8 cellular contexts compared by ENCODE assay signal in the genomic region with DNA sequence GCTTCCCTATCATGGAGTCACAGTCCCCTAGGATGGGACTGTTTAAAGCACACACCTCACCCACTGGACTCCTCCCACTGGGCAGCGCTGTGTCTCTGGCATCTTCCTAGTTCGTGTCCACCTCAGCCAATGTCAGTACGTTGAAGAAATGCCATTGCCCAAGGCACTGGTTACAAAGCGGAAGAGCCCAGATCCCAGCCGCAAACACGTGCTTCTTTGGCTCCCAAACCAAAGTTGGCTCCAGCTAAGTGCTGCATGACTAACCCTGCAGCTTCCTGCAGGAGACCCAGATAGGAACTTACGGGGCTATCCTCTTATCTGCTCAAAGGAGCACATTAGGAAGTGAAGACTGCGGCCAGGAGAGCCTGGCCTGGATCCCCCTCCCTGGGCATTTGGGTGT. TPM values are rescaled to one million over a fixed set of nuclear protein-coding genes. Genes with fewer than 3 reads are reported as not detected.
A peak's percentile ranks its signal among the peaks of the same experiment; 100 is the strongest.
DNase-seq lines count a peak whose midpoint lies in the region; ATAC-seq, FAIRE-seq and TF ChIP-seq lines count a peak whose summit lies in the region.

No MANE protein-coding gene starts in this region.

- ATAC-seq in stimulated activated naive CD8-positive, alpha-beta T cell treated with anti-CD3 and anti-CD28 coated beads, Interleukin-15, Interleukin-2, amounts not matched to agents 100 U/mL and 50 U/mL, for 24 hours = no peak
- ATAC-seq in GM12878 = no peak
- ATAC-seq in left lung = peak; percentile 80
- no peak for ATAC-seq in GM19463 (IDR thresholded peaks at IDR 0.05; ENCODE audit: unreplicated experiment)

- H3K79me2 ChIP-seq in GM12878 (ENCODE audit: control insufficient read depth, insufficient read depth, low read length) = peaks cover 85% of the 10 kb centered on the region

- SMC1A ChIA-PET in GM12878 (lab: Charles Lee; ENCODE audit: uncharacterized antibody, unreplicated experiment) = interaction anchor here (0.8 to 12.0 kb wide), 7 partner anchors 11 to 65 kb away, joined by 3 to 107 read pairs (median 6); no protein-coding TSS in a partner anchor

- no peak for DNase-seq in stimulated activated naive CD8-positive, alpha-beta T cell treated with anti-CD3 and anti-CD28 coated beads, Interleukin-15, Interleukin-2, amounts not matched to agents 100 U/mL and 50 U/mL, for 24 hours
- DNase-seq in GM12878 (ENCODE audit: low read depth, low spot score) = no peak
- peak; percentile 79 to 80 for DNase-seq in left lung
- DNase-seq in cerebellar nuclear complex (lab: John Stamatoyannopoulos, UW) = no peak
- DNase-seq in stimulated activated CD4-positive, alpha-beta T cell treated with anti-CD3 and anti-CD28 coated beads, Interleukin-2, amount 100 ng/mL, for 24 hours = no peak
- DNase-seq in NCI-H82 (lab: John Stamatoyannopoulos, UW) = no peak

- H3K4me1 ChIP-seq in GM12878 (ENCODE audit: control insufficient read depth, insufficient read depth, low read length) (peaks cover 54% of the 10 kb centered on the region), left lung (peaks cover 9 to 81% of the 10 kb centered on the region in 2 donors)

- no peaks in the 10 kb centered on the region for H4K20me1 ChIP-seq in GM12878 (ENCODE audit: control insufficient read depth, insufficient read depth)

- H3K9me3 ChIP-seq in GM12878 (replicated peaks; ENCODE audit: control insufficient read depth, insufficient read depth, low read length) = no peaks in the 10 kb centered on the region
- H3K9me3 ChIP-seq in left lung = no peaks in the 10 kb centered on the region

- H3K27me3 Mint-ChIP-seq in stimulated activated naive CD8-positive, alpha-beta T cell treated with anti-CD3 and anti-CD28 coated beads, Interleukin-15, Interleukin-2, amounts not matched to agents 100 ng/mL and 50 ng/mL, for 24 hours = no peaks in the 10 kb centered on the region

- no TSS peak for BruUV-seq in GM12878 (replicated peaks; lab: Mats Ljungman, UMichigan)

- FAIRE-seq in GM12878 (lab: Jason Lieb, UNC) = no peak

- no peak for TF ChIP-seq EP300 in GM12878 (IDR thresholded peaks at IDR 0.05; ENCODE audit: borderline replicate concordance in 1 of 2, control insufficient read depth in 1 of 2, low read depth in 2 of 2, low read length in 2 of 2)

- POLR2A ChIA-PET in GM12878 (lab: Charles Lee) = interaction anchor here (1.1 to 17.4 kb wide), 5 partner anchors 8 to 30 kb away, joined by 3 to 276 read pairs (median 9); partner anchors contain the start of gene SYNE3

- RAD21 ChIA-PET in GM12878 (lab: Charles Lee; ENCODE audit: unreplicated experiment) = interaction anchor here (1.6 to 5.9 kb wide), 3 partner anchors 7 to 11 kb away, joined by 4 to 78 read pairs (median 12); partner anchors contain the start of gene SYNE3

- 28% methylated on average over 8 of the region's 8 CpGs for WGBS in GM12878 (ENCODE audit: insufficient coverage, insufficient replicate concordance, low lambda C conversion rate, missing lambda C conversion rate)

- H3K4me3 Mint-ChIP-seq in stimulated activated naive CD8-positive, alpha-beta T cell treated with anti-CD3 and anti-CD28 coated beads, Interleukin-15, Interleukin-2, amounts not matched to agents 100 ng/mL and 50 ng/mL, for 24 hours = no peak overlapping the region

- CTCF ChIA-PET in GM12878 (lab: Yijun Ruan, JAX) = interaction anchor here (0.7 to 7.5 kb wide), 6 partner anchors 8 to 62 kb away, joined by 3 to 55 read pairs (median 18); partner anchors contain the start of gene SYNE3

- no peak overlapping the region for H2AFZ ChIP-seq in GM12878 (ENCODE audit: control insufficient read depth, low read depth, low read length)

- peak overlapping the region; percentile 30; the same call in 1 of the 2 replicates for H3K4me3 ChIP-seq in GM12878
- H3K4me3 ChIP-seq in left lung = no peak overlapping the region

- H3K4me1 Mint-ChIP-seq in stimulated activated naive CD8-positive, alpha-beta T cell treated with anti-CD3 and anti-CD28 coated beads, Interleukin-15, Interleukin-2, amounts not matched to agents 100 ng/mL and 50 ng/mL, for 24 hours (ENCODE audit: low read depth) = peaks cover 93% of the 10 kb centered on the region

- in situ Hi-C loops in GM12878 (cut with MboI) = no loop called here

- TF ChIP-seq CTCF in GM12878 (IDR thresholded peaks at IDR 0.05 in 2 of 3, conservative IDR thresholded peaks at IDR 0.05 in 1 of 3; ENCODE audit: control insufficient read depth in 2 of 3, extremely low read depth in 1 of 3, insufficient read depth in 1 of 3, low read depth in 3 of 3, low read length in 3 of 3) (no peak), left lung (IDR thresholded peaks at IDR 0.05) (no peak)

- H3K27ac Mint-ChIP-seq in stimulated activated naive CD8-positive, alpha-beta T cell treated with anti-CD3 and anti-CD28 coated beads, Interleukin-15, Interleukin-2, amounts not matched to agents 100 ng/mL and 50 ng/mL, for 24 hours = peak overlapping the region; percentile 21

- TF ChIP-seq POLR2A in GM12878 (IDR thresholded peaks at IDR 0.05; ENCODE audit: low read depth, low read length) = no peak

- peak overlapping the region; percentile 45; the same call in 1 of the 2 replicates for H3K4me2 ChIP-seq in GM12878 (ENCODE audit: control insufficient read depth, insufficient read depth)

- H3K27me3 ChIP-seq in GM12878 (replicated peaks in 1 of 2; ENCODE audit: control insufficient read depth in 2 of 2, insufficient read depth in 2 of 2, low read length in 1 of 2) = no peaks in the 10 kb centered on the region
- no peaks in the 10 kb centered on the region for H3K27me3 ChIP-seq in left lung

- no peaks in the 10 kb centered on the region for H3K9me3 Mint-ChIP-seq in stimulated activated naive CD8-positive, alpha-beta T cell treated with anti-CD3 and anti-CD28 coated beads, Interleukin-15, Interleukin-2, amounts not matched to agents 100 ng/mL and 50 ng/mL, for 24 hours

- H3K27ac ChIP-seq in GM12878 (ENCODE audit: control insufficient read depth, insufficient read depth) (peak overlapping the region; percentile 50), left lung (peak overlapping the region; percentile 14 to 77)

- TF ChIP-seq RAD21 in GM12878 (IDR thresholded peaks at IDR 0.05; ENCODE audit: insufficient read depth, low read depth, low read length) = no peak

- H3K36me3 Mint-ChIP-seq in stimulated activated naive CD8-positive, alpha-beta T cell treated with anti-CD3 and anti-CD28 coated beads, Interleukin-15, Interleukin-2, amounts not matched to agents 100 ng/mL and 50 ng/mL, for 24 hours (ENCODE audit: low read depth) = peaks cover 37% of the 10 kb centered on the region

- no peak overlapping the region; the same call in 1 of the 2 replicates for H3K9ac ChIP-seq in GM12878 (ENCODE audit: control insufficient read depth, insufficient read depth, low read length)

- peaks cover 7 to 9% of the 10 kb centered on the region in 2 experiments; a peak in 3 of 4 replicates for H3K36me3 ChIP-seq in GM12878 (ENCODE audit: control insufficient read depth in 2 of 2, insufficient read depth in 2 of 2, low read length in 1 of 2)
- H3K36me3 ChIP-seq in left lung = peaks cover 0 to 14% of the 10 kb centered on the region in 2 donors

- intact Hi-C loops in GM12878 (cut with micrococcal nuclease; ENCODE audit: unreplicated experiment) = loop anchor here (10.0 kb wide), 2 partner anchors 182 to 352 kb away; partner anchors contain the start of gene DICER1
- intact Hi-C loops in left lung (cut with DNase I) = no loop called here

TF ChIP-seq in GM12878, 131 proteins besides CTCF, POLR2A, EP300 and RAD21 (continues in another document):
- TF ChIP-seq EED (IDR thresholded peaks at IDR 0.05; ENCODE audit: low read depth) (no peak), POLR2AphosphoS2 (IDR thresholded peaks at IDR 0.05; ENCODE audit: low read depth, low read length) (no peak)

RNA-seq across cellular contexts. Expression of gene SYNE3, which starts 9.3 kb away (rescaled TPM):
- 85.2 and 87.1 TPM in 2 replicates for total RNA-seq in GM12878 (2013; cell fraction: nucleolus; rRNA removed)
- 18.5 and 20.0 TPM in 2 replicates for total RNA-seq in GM12878 (2014; rRNA removed)
- total RNA-seq in GM12878 (2014; rRNA removed; fragmentation: Illumina TruSeq; extraction: Trizol) = 16.2 and 16.7 TPM in 2 replicates
- 40.0 and 44.1 TPM in 2 replicates for total RNA-seq in GM12878 (2021)
- 3.2 TPM for polyA plus RNA-seq in GM12878 (2011; ENCODE audit: low read depth)
- 9.2 and 13.7 TPM in 2 replicates for polyA plus RNA-seq in GM12878 (2011; rRNA removed)
- polyA plus RNA-seq in GM12878 (2011; cell fraction: cytosol; rRNA removed) = 8.8 and 9.1 TPM in 2 replicates
- polyA plus RNA-seq in GM12878 (2011; cell fraction: nucleus; rRNA removed) = 35.2 and 47.8 TPM in 2 replicates
- 5.3 and 5.8 TPM in 2 replicates for polyA plus RNA-seq in GM12878 (2012)
- polyA plus RNA-seq in GM12878 (2014; fragmentation: Illumina TruSeq; extraction: Trizol) = 11.4 and 12.9 TPM in 2 replicates
- polyA plus RNA-seq in GM12878 (2014; fragmentation: Nextera tagmentation; extraction: Ambion mirVana) = 1 to 10 TPM; 1.4 TPM
- polyA plus RNA-seq in GM12878 (2014; rRNA removed) = 16.3 and 17.2 TPM in 2 replicates
- polyA plus RNA-seq in GM12878 (2016; fragmentation: Nextera tagmentation; extraction: Ambion mirVana) = 10 to 100 TPM; 11.6 to 13.0 TPM
- polyA minus RNA-seq in GM12878 (2011; rRNA and poly(A)+ RNA removed) = 23.6 and 27.6 TPM in 2 replicates
- polyA minus RNA-seq in GM12878 (2011; cell fraction: cytosol; rRNA and poly(A)+ RNA removed) = 11.1 and 11.3 TPM in 2 replicates
- polyA minus RNA-seq in GM12878 (2011; cell fraction: nucleus; rRNA and poly(A)+ RNA removed) = 21.9 and 38.7 TPM in 2 replicates
- total RNA-seq in left lung = 10 to 100 TPM; 11.1 to 25.4 TPM

RNA-seq across cellular contexts. Expression of gene GLRX5, which starts 27.7 kb away (rescaled TPM):
- 4.1 and 4.4 TPM in 2 replicates for total RNA-seq in GM12878 (2013; cell fraction: nucleolus; rRNA removed)
- 60.4 and 66.9 TPM in 2 replicates for total RNA-seq in GM12878 (2014; rRNA removed)
- total RNA-seq in GM12878 (2014; rRNA removed; fragmentation: Illumina TruSeq; extraction: Trizol) = 57.9 and 58.5 TPM in 2 replicates
- total RNA-seq in GM12878 (2021) = 48.2 and 53.8 TPM in 2 replicates
- polyA plus RNA-seq in GM12878 (2011; ENCODE audit: low read depth) = 38.1 TPM
- 60.9 and 71.4 TPM in 2 replicates for polyA plus RNA-seq in GM12878 (2011; rRNA removed)
- 23.4 and 28.6 TPM in 2 replicates for polyA plus RNA-seq in GM12878 (2011; cell fraction: cytosol; rRNA removed)
- 11.2 and 13.0 TPM in 2 replicates for polyA plus RNA-seq in GM12878 (2011; cell fraction: nucleus; rRNA removed)
- 30.1 and 36.5 TPM in 2 replicates for polyA plus RNA-seq in GM12878 (2012)
- 71.2 and 82.5 TPM in 2 replicates for polyA plus RNA-seq in GM12878 (2014; fragmentation: Illumina TruSeq; extraction: Trizol)
- polyA plus RNA-seq in GM12878 (2014; fragmentation: Nextera tagmentation; extraction: Ambion mirVana) = 10 to 100 TPM; 13.7 to 28.8 TPM
- polyA plus RNA-seq in GM12878 (2014; rRNA removed) = 53.0 and 56.8 TPM in 2 replicates
- 100 to 1,000 TPM in 1 of 2 experiments, 10 to 100 TPM in 1; 12.8 to 139 TPM for polyA plus RNA-seq in GM12878 (2016; fragmentation: Nextera tagmentation; extraction: Ambion mirVana)
- polyA minus RNA-seq in GM12878 (2011; rRNA and poly(A)+ RNA removed) = 13.3 and 15.7 TPM in 2 replicates
- 8.0 and 9.5 TPM in 2 replicates for polyA minus RNA-seq in GM12878 (2011; cell fraction: cytosol; rRNA and poly(A)+ RNA removed)
- 3.6 and 7.3 TPM in 2 replicates for polyA minus RNA-seq in GM12878 (2011; cell fraction: nucleus; rRNA and poly(A)+ RNA removed)
- total RNA-seq in left lung = 10 to 100 TPM; 29.4 to 29.5 TPM

Comparison
In these comparisons a context has a peak if more than half of its experiments do, and no peak if none do; other contexts are left out.
1. DNase-seq: peak in left lung (2 of 2); none in stimulated activated naive CD8-positive, alpha-beta T cell treated with anti-CD3 and anti-CD28 coated beads, Interleukin-15, Interleukin-2, amounts not matched to agents 100 U/mL and 50 U/mL, for 24 hours (single experiment), GM12878 (single experiment), cerebellar nuclear complex (0 of 2), stimulated activated CD4-positive, alpha-beta T cell treated with anti-CD3 and anti-CD28 coated beads, Interleukin-2, amount 100 ng/mL, for 24 hours (0 of 2) and NCI-H82 (single experiment).